Comparison of ENCODE assay signal across 16 cellular contexts in the genomic region with DNA sequence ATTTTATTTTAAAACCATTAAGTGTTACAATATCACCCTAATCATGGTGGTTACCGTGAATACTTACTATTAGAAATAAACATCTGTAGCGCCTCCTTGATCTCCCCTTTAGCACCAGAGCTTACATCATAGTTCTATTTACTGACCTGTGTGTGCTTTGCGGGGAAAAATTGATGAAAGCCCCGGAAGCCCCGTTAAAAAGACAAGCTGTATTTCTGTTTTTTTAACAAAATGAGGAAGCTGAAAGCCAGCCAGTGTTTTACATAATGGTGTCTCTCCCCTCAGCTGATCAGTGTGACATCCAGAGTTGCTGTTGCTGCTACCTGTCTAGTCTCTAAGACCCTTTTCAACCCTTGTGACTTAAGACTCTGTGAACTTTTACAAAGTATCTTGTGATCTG.
A peak's percentile ranks its signal among the peaks of the same experiment; 100 is the strongest.
DNase-seq lines count a peak whose midpoint lies in the region; ATAC-seq, FAIRE-seq and TF ChIP-seq lines count a peak whose summit lies in the region.
"Had no signal": no experiment of that assay in that cellular context is flagged by ENCODE, and none has a peak within 500 bp of the region (broad histone marks: within the 10 kb centered on the region; RNA-seq: fewer than 3 reads in every experiment).

No MANE protein-coding gene starts in this region.

- DNase-seq in NOMO-1 treated with dmso at 0.1 percent for 144 hours (lab: John Stamatoyannopoulos, UW; ENCODE audit: unreplicated experiment) (peak; percentile 22), progenitor cell of endocrine pancreas (ENCODE audit: low spot score, unreplicated experiment) (no peak), D721Med (ENCODE audit: insufficient read length, low spot score) (no peak), NCI-H526 treated with DMSO at 0.1 percent for 48 hours (lab: John Stamatoyannopoulos, UW) (no peak), right cardiac atrium (no peak), substantia nigra (lab: John Stamatoyannopoulos, UW) (no peak)
- DNase-seq: activated CD8-positive, alpha-beta T cell treated with anti-CD3 and anti-CD28 coated beads, Interleukin-2, amount 10 ng/mL, durations not matched to agents 7 days and 5 days; activated effector memory CD4-positive, alpha-beta T cell treated with Interleukin-2 at 50 U/mL for 16 hours; C1 segment of cervical spinal cord; MM.1S; NCI-H345; RPMI8226; T-helper 9 cell had no signal

- no peak overlapping the region for H3K4me3 ChIP-seq in right cardiac atrium (ENCODE audit: low read length)

- H3K4me1 Mint-ChIP-seq in progenitor cell of endocrine pancreas (ENCODE audit: low read depth): peaks cover 8% of the 10 kb centered on the region

- H3K9me3 Mint-ChIP-seq in progenitor cell of endocrine pancreas (ENCODE audit: low read depth): no peaks in the 10 kb centered on the region
- H3K9me3 Mint-ChIP-seq: stimulated activated naive CD8-positive, alpha-beta T cell treated with anti-CD3 and anti-CD28 coated beads, Interleukin-15, Interleukin-2, amounts not matched to agents 100 ng/mL and 50 ng/mL, for 24 hours had no signal

- no peak for FAIRE-seq in D721Med (lab: Jason Lieb, UNC)

- H3K36me3 Mint-ChIP-seq in progenitor cell of endocrine pancreas (ENCODE audit: insufficient read depth): peaks cover 10% of the 10 kb centered on the region

- intact Hi-C loops in right cardiac atrium (cut with DNase I): no loop called here

- H3K27me3 Mint-ChIP-seq in progenitor cell of endocrine pancreas: no peaks in the 10 kb centered on the region
- H3K27me3 Mint-ChIP-seq: stimulated activated naive CD8-positive, alpha-beta T cell treated with anti-CD3 and anti-CD28 coated beads, Interleukin-15, Interleukin-2, amounts not matched to agents 100 ng/mL and 50 ng/mL, for 24 hours had no signal

- TF ChIP-seq CTCF in progenitor cell of endocrine pancreas (IDR thresholded peaks at IDR 0.05; ENCODE audit: unreplicated experiment) (no peak), D721Med (IDR thresholded peaks at IDR 0.05; ENCODE audit: insufficient read depth, missing control alignments) (no peak)

- peak; percentile 58 for ATAC-seq in GM18520 (IDR thresholded peaks at IDR 0.05; ENCODE audit: unreplicated experiment)
- peak; percentile 73 for ATAC-seq in HG03095 (IDR thresholded peaks at IDR 0.05; ENCODE audit: unreplicated experiment)
- no peak for ATAC-seq in right cardiac atrium
- ATAC-seq: activated CD8-positive, alpha-beta T cell treated with anti-CD3 and anti-CD28 coated beads, Interleukin-2, amount 10 ng/mL, durations not matched to agents 7 days and 5 days had no signal

- peak overlapping the region; percentile 9 for H3K27ac Mint-ChIP-seq in progenitor cell of endocrine pancreas
- H3K27ac Mint-ChIP-seq: activated CD8-positive, alpha-beta T cell treated with anti-CD3 and anti-CD28 coated beads, Interleukin-2, amount 10 ng/mL, durations not matched to agents 7 days and 5 days; stimulated activated naive CD8-positive, alpha-beta T cell treated with anti-CD3 and anti-CD28 coated beads, Interleukin-15, Interleukin-2, amounts not matched to agents 100 ng/mL and 50 ng/mL, for 24 hours had no signal

- H3K27me3 ChIP-seq in right cardiac atrium (ENCODE audit: control insufficient read depth, insufficient read depth): no peaks in the 10 kb centered on the region

- H3K9me3 ChIP-seq in right cardiac atrium (ENCODE audit: control insufficient read depth, low read length): no peaks in the 10 kb centered on the region

- H3K4me1 ChIP-seq in right cardiac atrium (ENCODE audit: control insufficient read depth, insufficient read depth, low read length): no peaks in the 10 kb centered on the region

- 81% methylated on average over 5 of the region's 5 CpGs for WGBS in right cardiac atrium

- no peak overlapping the region for H3K4me3 Mint-ChIP-seq in progenitor cell of endocrine pancreas (ENCODE audit: low read depth)
- H3K4me3 Mint-ChIP-seq: activated CD8-positive, alpha-beta T cell treated with anti-CD3 and anti-CD28 coated beads, Interleukin-2, amount 10 ng/mL, durations not matched to agents 7 days and 5 days; stimulated activated naive CD8-positive, alpha-beta T cell treated with anti-CD3 and anti-CD28 coated beads, Interleukin-15, Interleukin-2, amounts not matched to agents 100 ng/mL and 50 ng/mL, for 24 hours had no signal

- H3K27ac ChIP-seq in right cardiac atrium (ENCODE audit: low read length) (no peak overlapping the region), substantia nigra (ENCODE audit: low read depth, low read length, poor library complexity, severe bottlenecking) (no peak overlapping the region)

Comparison
In these comparisons a context has a peak if more than half of its experiments do, and no peak if none do; other contexts are left out.
1. ATAC-seq: peak in GM18520 (single experiment) and HG03095 (single experiment); none in right cardiac atrium (0 of 2).